39 cellular contexts compared by ENCODE assay signal in genomic region chr1:43174873-43175272, GRCh38. TPM values are rescaled to one million over a fixed set of nuclear protein-coding genes. Genes with fewer than 3 reads are reported as not detected.
"Had no signal": no experiment of that assay in that cellular context is flagged by ENCODE, and none has a peak within 500 bp of the region (broad histone marks: within the 10 kb centered on the region; RNA-seq: fewer than 3 reads in every experiment).

No MANE protein-coding gene starts in this region.

- ATAC-seq: activated naive CD4-positive, alpha-beta T cell treated with anti-CD3 and anti-CD28 coated beads, Interleukin-2, amount 50 U/mL, for 72 hours; activated naive CD8-positive, alpha-beta T cell treated with anti-CD3 and anti-CD28 coated beads, Interleukin-2, amount 50 U/mL, for 24 hours; activated T-cell treated with anti-CD3 and anti-CD28 coated beads, Interleukin-2, amount 50 U/mL, for 4 hours; activated T-cell treated with anti-CD3 and anti-CD28 coated beads, Interleukin-2, amount 50 U/mL, for 72 hours; activated T-helper 17 cell treated with anti-CD3 and anti-CD28 coated beads, Interleukin-2, amount 50 U/mL, for 72 hours; body of pancreas had no signal

- H3K9me3 Mint-ChIP-seq: activated naive CD4-positive, alpha-beta T cell treated with anti-CD3 and anti-CD28 coated beads for 36 hours; activated naive CD4-positive, alpha-beta T cell treated with anti-CD3 and anti-CD28 coated beads, Interleukin-2, amount 10 ng/mL, durations not matched to agents 7 days and 5 days; activated naive CD4-positive, alpha-beta T cell treated with anti-CD3 and anti-CD28 coated beads, Interleukin-2, amount 50 U/mL, for 24 hours; activated T-cell treated with anti-CD3 and anti-CD28 coated beads, Interleukin-2, amount 50 U/mL, for 24 hours; activated T-cell treated with anti-CD3 and anti-CD28 coated beads, Interleukin-2, amount 50 U/mL, for 4 hours; activated T-cell treated with anti-CD3 and anti-CD28 coated beads, Interleukin-2, amount 50 U/mL, for 72 hours; activated T-helper 1 cell treated with anti-CD3 and anti-CD28 coated beads, Interleukin-12 subunit alpha, Interleukin-12 subunit beta, Interleukin-2, Interleukin-4 antibody, amounts not matched to agents 30 ng/mL and 10 ng/mL and 1 ng/mL, durations not matched to agents 14 hours and 24 hours and 36 hours; activated T-helper 17 cell treated with anti-CD3 and anti-CD28 coated beads, Interleukin-2, amount 50 U/mL, for 72 hours; activated T-helper 2 cell treated with anti-CD3 and anti-CD28 coated beads, Interferon-gamma antibody, Interleukin-2, Interleukin-4, amounts not matched to agents 10 μg/mL and 5 μg/mL and 100 μg/mL, durations not matched to agents 14 hours and 24 hours and 36 hours; central memory CD8-positive, alpha-beta T cell had no signal

- H3K4me3 Mint-ChIP-seq: activated naive CD4-positive, alpha-beta T cell treated with anti-CD3 and anti-CD28 coated beads for 36 hours; activated naive CD4-positive, alpha-beta T cell treated with anti-CD3 and anti-CD28 coated beads, Interleukin-2, amount 10 ng/mL, durations not matched to agents 7 days and 5 days; activated naive CD4-positive, alpha-beta T cell treated with anti-CD3 and anti-CD28 coated beads, Interleukin-2, amount 50 U/mL, for 24 hours; activated naive CD8-positive, alpha-beta T cell; activated naive CD8-positive, alpha-beta T cell treated with anti-CD3 and anti-CD28 coated beads for 36 hours; activated naive CD8-positive, alpha-beta T cell treated with anti-CD3 and anti-CD28 coated beads, Interleukin-2, amount 10 ng/mL, durations not matched to agents 7 days and 5 days; activated naive CD8-positive, alpha-beta T cell treated with anti-CD3 and anti-CD28 coated beads, Interleukin-2, amount 50 U/mL, for 24 hours; activated T-cell treated with anti-CD3 and anti-CD28 coated beads, Interleukin-2, amount 50 U/mL, for 24 hours; activated T-cell treated with anti-CD3 and anti-CD28 coated beads, Interleukin-2, amount 50 U/mL, for 4 hours; activated T-cell treated with anti-CD3 and anti-CD28 coated beads, Interleukin-2, amount 50 U/mL, for 72 hours; activated T-helper 1 cell treated with anti-CD3 and anti-CD28 coated beads, Interleukin-12 subunit alpha, Interleukin-12 subunit beta, Interleukin-2, Interleukin-4 antibody, amounts not matched to agents 30 ng/mL and 10 ng/mL and 1 ng/mL, durations not matched to agents 14 hours and 24 hours and 36 hours; activated T-helper 17 cell treated with anti-CD3 and anti-CD28 coated beads, Interleukin-2, amount 50 U/mL, for 72 hours; central memory CD8-positive, alpha-beta T cell had no signal

- H3K4me3 ChIP-seq: adrenal gland, ascending aorta, body of pancreas, breast epithelium, cardiac muscle cell had no signal

- H3K27ac Mint-ChIP-seq: activated naive CD4-positive, alpha-beta T cell treated with anti-CD3 and anti-CD28 coated beads for 36 hours; activated naive CD4-positive, alpha-beta T cell treated with anti-CD3 and anti-CD28 coated beads, Interleukin-2, amount 10 ng/mL, durations not matched to agents 7 days and 5 days; activated naive CD4-positive, alpha-beta T cell treated with anti-CD3 and anti-CD28 coated beads, Interleukin-2, amount 50 U/mL, for 24 hours; activated naive CD4-positive, alpha-beta T cell treated with anti-CD3 and anti-CD28 coated beads, Interleukin-2, amount 50 U/mL, for 72 hours; activated naive CD8-positive, alpha-beta T cell; activated naive CD8-positive, alpha-beta T cell treated with anti-CD3 and anti-CD28 coated beads for 36 hours; activated naive CD8-positive, alpha-beta T cell treated with anti-CD3 and anti-CD28 coated beads, Interleukin-2, amount 10 ng/mL, durations not matched to agents 7 days and 5 days; activated naive CD8-positive, alpha-beta T cell treated with anti-CD3 and anti-CD28 coated beads, Interleukin-2, amount 50 U/mL, for 24 hours; activated T-cell treated with anti-CD3 and anti-CD28 coated beads, Interleukin-2, amount 50 U/mL, for 24 hours; activated T-cell treated with anti-CD3 and anti-CD28 coated beads, Interleukin-2, amount 50 U/mL, for 72 hours; activated T-helper 1 cell treated with anti-CD3 and anti-CD28 coated beads, Interleukin-12 subunit alpha, Interleukin-12 subunit beta, Interleukin-2, Interleukin-4 antibody, amounts not matched to agents 30 ng/mL and 10 ng/mL and 1 ng/mL, durations not matched to agents 14 hours and 24 hours and 36 hours; activated T-helper 17 cell treated with anti-CD3 and anti-CD28 coated beads, Interleukin-2, amount 50 U/mL, for 72 hours; activated T-helper 2 cell treated with anti-CD3 and anti-CD28 coated beads, Interferon-gamma antibody, Interleukin-2, Interleukin-4, amounts not matched to agents 10 μg/mL and 5 μg/mL and 100 μg/mL, durations not matched to agents 14 hours and 24 hours and 36 hours; brain had no signal

- H3K9me3 ChIP-seq: adrenal gland, ascending aorta, body of pancreas, breast epithelium had no signal

- DNase-seq: activated effector memory CD4-positive, alpha-beta T cell treated with anti-CD3 and anti-CD28 coated beads, Interleukin-2, amount 50 U/mL, for 16 hours; activated effector memory CD4-positive, alpha-beta T cell treated with Interleukin-2 at 50 U/mL for 16 hours; activated gamma-delta T cell; activated gamma-delta T cell treated with Interleukin-2 at 50 U/mL for 16 hours; activated naive CD4-positive, alpha-beta T cell; activated naive CD4-positive, alpha-beta T cell treated with anti-CD3 and anti-CD28 coated beads for 36 hours; activated naive CD4-positive, alpha-beta T cell treated with anti-CD3 and anti-CD28 coated beads, Interleukin-2, amount 10 ng/mL, durations not matched to agents 7 days and 5 days; activated naive CD4-positive, alpha-beta T cell treated with anti-CD3 and anti-CD28 coated beads, Interleukin-2, amount 50 U/mL, for 16 hours; activated naive CD4-positive, alpha-beta T cell treated with Interleukin-2 at 50 U/mL for 16 hours; activated naive CD8-positive, alpha-beta T cell treated with anti-CD3 and anti-CD28 coated beads for 36 hours; activated naive CD8-positive, alpha-beta T cell treated with anti-CD3 and anti-CD28 coated beads, Interleukin-2, amount 10 ng/mL, durations not matched to agents 7 days and 5 days; activated naive CD8-positive, alpha-beta T cell treated with anti-CD3 and anti-CD28 coated beads, Interleukin-2, amount 50 U/mL, for 24 hours; activated T-cell treated with anti-CD3 and anti-CD28 coated beads, Interleukin-2, amount 50 U/mL, for 1 hour; activated T-cell treated with anti-CD3 and anti-CD28 coated beads, Interleukin-2, amount 50 U/mL, for 24 hours; activated T-cell treated with anti-CD3 and anti-CD28 coated beads, Interleukin-2, amount 50 U/mL, for 4 hours; activated T-cell treated with anti-CD3 and anti-CD28 coated beads, Interleukin-2, amount 50 U/mL, for 48 hours; activated T-cell treated with anti-CD3 and anti-CD28 coated beads, Interleukin-2, amount 50 U/mL, for 72 hours; adrenal gland; amniotic stem cell; amygdala; anterior cingulate cortex; aorta; body of pancreas; brain microvascular endothelial cell; caudate nucleus; central memory CD4-positive, alpha-beta T cell; cerebellar nuclear complex had no signal

- H3K27ac ChIP-seq: adrenal gland, ascending aorta, body of pancreas, brain microvascular endothelial cell, breast epithelium, cardiac muscle cell had no signal

- H3K36me3 ChIP-seq: adrenal gland, breast epithelium, cardiac muscle cell had no signal

- H3K27me3 ChIP-seq: ascending aorta, body of pancreas, brain microvascular endothelial cell had no signal

RNA-seq across cellular contexts. Expression of gene CFAP57, which starts 2.7 kb away (rescaled TPM):
- total RNA-seq: activated naive CD8-positive, alpha-beta T cell treated with anti-CD3 and anti-CD28 coated beads, Interleukin-2, amount 10 ng/mL, durations not matched to agents 7 days and 5 days; activated T-helper 1 cell treated with anti-CD3 and anti-CD28 coated beads, Interleukin-12 subunit alpha, Interleukin-12 subunit beta, Interleukin-2, Interleukin-4 antibody, amounts not matched to agents 30 ng/mL and 10 ng/mL and 1 ng/mL, durations not matched to agents 14 hours and 24 hours and 36 hours; ascending aorta; bronchial epithelial cell; cardiac muscle cell had no signal
